Comparison of ENCODE assay signal across 9 cellular contexts in the genomic region with DNA sequence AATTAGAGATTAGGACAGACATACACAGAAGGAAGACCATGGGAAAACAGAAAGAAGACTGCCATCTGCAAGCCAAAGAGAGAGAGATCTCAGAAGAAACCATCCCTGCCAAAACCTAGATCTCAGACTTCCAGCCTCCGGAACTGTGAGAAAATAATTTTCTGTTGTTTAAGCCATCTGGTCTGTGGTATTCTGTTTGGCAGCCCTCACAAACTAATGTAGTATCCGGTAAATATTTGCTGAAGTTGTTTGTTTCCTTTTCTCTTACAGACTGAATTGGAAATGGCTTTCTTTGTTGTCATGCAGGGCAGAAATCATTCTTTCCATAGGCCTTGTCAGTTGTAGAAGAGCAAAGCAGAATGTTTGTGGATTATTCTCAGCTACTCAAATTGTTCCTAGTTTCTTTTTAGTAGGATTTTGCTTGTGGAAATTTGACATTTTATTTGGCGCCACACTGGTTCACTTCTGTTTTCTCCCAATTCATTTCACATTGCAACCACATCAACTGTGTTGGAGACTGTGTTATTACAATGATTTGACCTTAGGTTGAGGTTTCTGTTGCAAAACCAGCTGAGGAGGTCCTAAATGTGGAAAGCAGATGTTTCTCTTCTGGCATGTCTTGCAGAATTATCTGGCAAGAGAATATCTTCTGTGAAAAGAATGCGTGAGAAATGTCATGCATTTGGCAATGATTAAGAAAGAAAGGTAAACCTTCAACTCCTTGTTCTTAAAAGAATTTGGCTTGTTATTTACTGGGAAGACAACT. TPM values are rescaled to one million over a fixed set of nuclear protein-coding genes. Genes with fewer than 3 reads are reported as not detected.
DNase-seq lines count a peak whose midpoint lies in the region; FAIRE-seq and TF ChIP-seq lines count a peak whose summit lies in the region.
"Had no signal": no experiment of that assay in that cellular context is flagged by ENCODE, and none has a peak within 500 bp of the region (broad histone marks: within the 10 kb centered on the region; RNA-seq: fewer than 3 reads in every experiment).

No MANE protein-coding gene starts in this region.

- H3K27ac ChIP-seq in osteoblast (ENCODE audit: low read depth, low read length) (peak overlapping the region; percentile 36), Karpas-422 (ENCODE audit: low read length) (no peak overlapping the region)

- H4K20me1 ChIP-seq in osteoblast (ENCODE audit: insufficient read depth, low read length) (no peaks in the 10 kb centered on the region), Karpas-422 (ENCODE audit: insufficient read depth, low read depth, low read length) (no peaks in the 10 kb centered on the region)

- no peaks in the 10 kb centered on the region for H3K9me2 ChIP-seq in Karpas-422 (replicated peaks; ENCODE audit: insufficient read depth, low read length)

- no peaks in the 10 kb centered on the region for H3K79me2 ChIP-seq in osteoblast (ENCODE audit: insufficient read depth, low read length)
- no peaks in the 10 kb centered on the region for H3K79me2 ChIP-seq in Karpas-422 (ENCODE audit: low read length)

- H3K9me3 Mint-ChIP-seq in glutamatergic neuron (ENCODE audit: unreplicated experiment) = no peaks in the 10 kb centered on the region

- H3K4me1 ChIP-seq in osteoblast (ENCODE audit: insufficient read depth, low read length) (peaks cover 19% of the 10 kb centered on the region), Karpas-422 (ENCODE audit: low read length) (peaks cover 2% of the 10 kb centered on the region; the same call in 1 of the 2 replicates)

- no peak overlapping the region for H3K4me3 Mint-ChIP-seq in glutamatergic neuron (ENCODE audit: unreplicated experiment)

- FAIRE-seq in endometrium (lab: Jason Lieb, UNC) = peak; percentile 99

- H3K4me2 ChIP-seq in osteoblast (ENCODE audit: insufficient read depth, low read length) (peak overlapping the region; percentile 15), Karpas-422 (ENCODE audit: low read depth, low read length, poor library complexity, severe bottlenecking) (no peak overlapping the region)

- H3K27ac Mint-ChIP-seq in glutamatergic neuron (ENCODE audit: unreplicated experiment) = no peak overlapping the region

- H3K36me3 ChIP-seq in osteoblast (ENCODE audit: insufficient read depth, low read length) = peaks cover 3% of the 10 kb centered on the region
- H3K36me3 ChIP-seq in Karpas-422 (ENCODE audit: insufficient read depth, low read length) = peaks cover 5% of the 10 kb centered on the region

- H3K4me3 ChIP-seq in AG10803 (ENCODE audit: low read length) = no peak overlapping the region
- H3K4me3 ChIP-seq in osteoblast (ENCODE audit: insufficient read depth, low read length) = no peak overlapping the region
- H3K4me3 ChIP-seq in Karpas-422 (ENCODE audit: low read length) = no peak overlapping the region

- no peaks in the 10 kb centered on the region for H3K36me3 Mint-ChIP-seq in glutamatergic neuron (ENCODE audit: unreplicated experiment)

- DNase-seq in AG10803 (ENCODE audit: low read depth) = peak; percentile 98
- DNase-seq in NCI-H2029 (lab: John Stamatoyannopoulos, UW) = peak; percentile 11
- no peak for DNase-seq in osteoblast (ENCODE audit: insufficient read length, low spot score, missing footprints)
- no peak for DNase-seq in iPS-NIHi7 (ENCODE audit: extremely low spot score)
- DNase-seq in glutamatergic neuron = no peak
- no peak for DNase-seq in Karpas-422
- DNase-seq in ACHN = no peak
- DNase-seq: activated CD8-positive, alpha-beta memory T cell treated with anti-CD3 and anti-CD28 coated beads, Interleukin-2, amount 50 U/mL, for 48 hours had no signal

- no peaks in the 10 kb centered on the region for H3K4me1 Mint-ChIP-seq in glutamatergic neuron (ENCODE audit: low read depth, unreplicated experiment)

- H3K27me3 ChIP-seq in osteoblast (ENCODE audit: insufficient read depth, low read length) (no peaks in the 10 kb centered on the region), Karpas-422 (ENCODE audit: low read length) (no peaks in the 10 kb centered on the region)

- H3K9ac ChIP-seq in Karpas-422 (ENCODE audit: low read length) = no peak overlapping the region

- in situ Hi-C loops in ACHN (cut with HindIII; ENCODE audit: low pct_ligation_motif_present, low pct_unique_long_range_greater_than_20kb, low sequenced_read_pairs) = no loop called here

- H3K27me3 Mint-ChIP-seq in glutamatergic neuron (ENCODE audit: unreplicated experiment) = no peaks in the 10 kb centered on the region

- H2AFZ ChIP-seq in osteoblast (ENCODE audit: low read length) = no peak overlapping the region
- no peak overlapping the region for H2AFZ ChIP-seq in Karpas-422 (ENCODE audit: low read length)

- no peak for TF ChIP-seq CTCF in AG10803 (conservative IDR thresholded peaks at IDR 0.05; ENCODE audit: low read length)
- no peak for TF ChIP-seq CTCF in osteoblast (IDR thresholded peaks at IDR 0.05; ENCODE audit: extremely low read depth, low read depth, low read length)
- TF ChIP-seq CTCF in glutamatergic neuron (IDR thresholded peaks at IDR 0.05; ENCODE audit: partially characterized antibody, unreplicated experiment) = no peak

- H3K9me3 ChIP-seq in osteoblast (ENCODE audit: low read depth, low read length) (no peaks in the 10 kb centered on the region), Karpas-422 (ENCODE audit: low read length) (no peaks in the 10 kb centered on the region)

RNA-seq across cellular contexts. Expression of a gene that starts 25.9 kb away (rescaled TPM):
- total RNA-seq in osteoblast (501 and 855 TPM in 2 replicates), glutamatergic neuron (ENCODE audit: unreplicated experiment) (4.3 TPM)
- total RNA-seq in Karpas-422 (2014; rRNA removed; shearing (Covaris generic); ENCODE audit: low replicate concordance) = 0.61 and 1.3 TPM in 2 replicates

RNA-seq across cellular contexts. Expression of a gene that starts 46.6 kb away (rescaled TPM):
- total RNA-seq in osteoblast (10.3 and 11.6 TPM in 2 replicates), glutamatergic neuron (ENCODE audit: unreplicated experiment) (4.4 TPM)
- total RNA-seq in Karpas-422 (2014; rRNA removed; shearing (Covaris generic); ENCODE audit: low replicate concordance) = 38.5 and 44.8 TPM in 2 replicates

Comparison
In these comparisons a context has a peak if more than half of its experiments do, and no peak if none do; other contexts are left out.
1. DNase-seq: peak in AG10803 (single experiment) and NCI-H2029 (single experiment); none in osteoblast (single experiment), iPS-NIHi7 (single experiment), glutamatergic neuron (single experiment), Karpas-422 (single experiment) and ACHN (single experiment).
2. RNA of a gene that starts 25.9 kb away (total RNA-seq): 501 to 855 TPM in osteoblast; 4.3 TPM in glutamatergic neuron (single experiment) and 0.61 to 1.3 TPM in Karpas-422; every median in the first group is over 10 times any median in the second.